In the genomic region with DNA sequence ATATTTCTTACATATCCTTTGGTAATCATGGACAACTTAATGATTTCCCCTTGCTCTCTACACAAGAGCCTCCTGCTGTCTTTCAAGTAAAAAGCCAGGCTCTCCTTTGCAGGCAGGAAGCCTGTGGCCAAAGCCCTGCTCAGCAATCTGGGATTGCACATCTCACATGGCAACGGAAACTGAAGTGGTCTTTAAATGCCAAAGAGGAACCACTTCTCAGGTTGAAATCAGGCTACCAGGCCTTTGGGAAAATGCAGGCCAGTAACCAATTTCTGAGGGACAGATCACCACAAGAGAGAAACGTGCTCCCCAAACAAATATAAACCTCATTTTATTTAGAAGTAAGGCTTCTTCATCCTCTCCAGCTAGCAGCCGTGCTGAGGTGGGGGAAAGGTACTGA, we compare ENCODE assay signal across 18 cellular contexts.
A peak's percentile ranks its signal among the peaks of the same experiment; 100 is the strongest.
DNase-seq lines count a peak whose midpoint lies in the region; TF ChIP-seq lines count a peak whose summit lies in the region.
"Had no signal": no experiment of that assay in that cellular context is flagged by ENCODE, and none has a peak within 500 bp of the region (broad histone marks: within the 10 kb centered on the region; RNA-seq: fewer than 3 reads in every experiment).

No MANE protein-coding gene starts in this region.

- no peak for DNase-seq in CD14-positive monocyte (ENCODE audit: low spot score)
- peak in 1 of 2 experiments; percentile 94 for DNase-seq in HL-60 (ENCODE audit: low read depth in 1 of 2, low spot score in 1 of 2)
- peak; percentile 17 for DNase-seq in SIG-M5 (lab: John Stamatoyannopoulos, UW)
- DNase-seq in esophagus muscularis mucosa (ENCODE audit: extremely low spot score): peak; percentile 90
- DNase-seq in posterior cingulate gyrus: no peak
- no peak for DNase-seq in uterus
- DNase-seq in H9: no peak
- DNase-seq: activated naive CD4-positive, alpha-beta T cell; foreskin keratinocyte; left cardiac atrium; midbrain; NCI-H1436 treated with DMSO at 0.1 percent for 48 hours; NCI-H446; occipital lobe; PC-9; sigmoid colon had no signal

- H3K4me1 ChIP-seq in esophagus muscularis mucosa: no peaks in the 10 kb centered on the region
- no peaks in the 10 kb centered on the region for H3K4me1 ChIP-seq in uterus
- no peaks in the 10 kb centered on the region for H3K4me1 ChIP-seq in H9 (ENCODE audit: insufficient read depth, low read length)
- H3K4me1 ChIP-seq: foreskin keratinocyte, sigmoid colon had no signal

- H3K18ac ChIP-seq in H9 (ENCODE audit: insufficient read length, low read depth, low read length): no peak overlapping the region

- no peak overlapping the region for H2BK120ac ChIP-seq in H9 (ENCODE audit: low read depth, low read length, poor library complexity, severe bottlenecking)

- H3K27ac Mint-ChIP-seq in CD14-positive monocyte (peak overlapping the region; percentile 77 to 96 (median 83)), H9 (no peak overlapping the region)
- H3K27ac Mint-ChIP-seq: B cell, IgD-negative memory B cell had no signal

- H3K9me3 ChIP-seq in esophagus muscularis mucosa (peaks cover 0 to 16% (median 0%) of the 10 kb centered on the region in 4 donors), uterus (no peaks in the 10 kb centered on the region), H9 (ENCODE audit: control insufficient read depth, low read depth, low read length) (no peaks in the 10 kb centered on the region)
- H3K9me3 ChIP-seq: sigmoid colon had no signal

- H3K56ac ChIP-seq in H9 (ENCODE audit: insufficient read length, low read depth, low read length): no peak overlapping the region

- peak overlapping the region in 1 of 2 donors; percentile 39 for H3K4me3 Mint-ChIP-seq in CD14-positive monocyte
- H3K4me3 Mint-ChIP-seq in H9: no peak overlapping the region
- H3K4me3 Mint-ChIP-seq: B cell, IgD-negative memory B cell had no signal

- no peak overlapping the region for H2BK15ac ChIP-seq in H9 (ENCODE audit: low read depth, low read length)

- no peak overlapping the region for H4K8ac ChIP-seq in H9 (replicated peaks; ENCODE audit: insufficient read length, low read depth, low read length)

- H2BK20ac ChIP-seq in H9 (ENCODE audit: low read depth, low read length, poor library complexity, severe bottlenecking): no peak overlapping the region

- H3K27me3 ChIP-seq in HL-60 (ENCODE audit: insufficient read depth, poor library complexity, severe bottlenecking) (no peaks in the 10 kb centered on the region), esophagus muscularis mucosa (no peaks in the 10 kb centered on the region), uterus (no peaks in the 10 kb centered on the region), H9 (ENCODE audit: insufficient read depth, low read length) (no peaks in the 10 kb centered on the region)
- H3K27me3 ChIP-seq: foreskin keratinocyte, sigmoid colon had no signal

- no peaks in the 10 kb centered on the region for H3K23me2 ChIP-seq in H9 (ENCODE audit: insufficient read length, low read depth, low read length, poor library complexity, severe bottlenecking)

- H3K79me2 ChIP-seq in H9 (ENCODE audit: insufficient read depth, low read length): no peaks in the 10 kb centered on the region

- 52% methylated on average over 3 of the region's 3 CpGs for WGBS in esophagus muscularis mucosa
- WGBS in H9 (ENCODE audit: extremely low coverage, insufficient read length, low lambda C conversion rate): no CpG with 5 or more reads among the region's 3 CpGs

- no peak overlapping the region for H3K14ac ChIP-seq in H9 (ENCODE audit: insufficient read depth, low read length)

- H3K27ac ChIP-seq in HL-60 (replicated peaks) (peak overlapping the region; percentile 63), esophagus muscularis mucosa (replicated peaks in 1 of 4) (no peak overlapping the region), uterus (no peak overlapping the region), H9 (ENCODE audit: insufficient read length, low read depth, low read length) (no peak overlapping the region)
- H3K27ac ChIP-seq: foreskin keratinocyte, PC-9, sigmoid colon had no signal

- H3K36me3 Mint-ChIP-seq in CD14-positive monocyte (no peaks in the 10 kb centered on the region), H9 (ENCODE audit: insufficient read depth in 1 of 3, low read depth in 3 of 3) (peaks cover 0 to 1% (median 0%) of the 10 kb centered on the region in 3 experiments; a peak in 2 of 7 replicates)

- peaks cover 0 to 5% (median 3%) of the 10 kb centered on the region in 7 donors for H3K9me3 Mint-ChIP-seq in CD14-positive monocyte
- H3K9me3 Mint-ChIP-seq in H9: peaks cover 6 to 10% of the 10 kb centered on the region in 2 experiments

- no peak overlapping the region for H3T11ph ChIP-seq in H9 (ENCODE audit: low read length)

- TF ChIP-seq EP300 in esophagus muscularis mucosa (IDR thresholded peaks at IDR 0.05): no peak

- no peak overlapping the region for H2AFZ ChIP-seq in H9 (ENCODE audit: low read length)
- H2AFZ ChIP-seq: PC-9 had no signal

- no peaks in the 10 kb centered on the region for H4K20me1 ChIP-seq in H9 (ENCODE audit: control insufficient read depth, insufficient read depth, insufficient read length)

- no peaks in the 10 kb centered on the region for H3K79me1 ChIP-seq in H9 (ENCODE audit: insufficient read depth, low read depth, low read length, poor library complexity, severe bottlenecking)

- H2BK5ac ChIP-seq in H9 (ENCODE audit: insufficient read length, low read length): no peak overlapping the region

- intact Hi-C loops in CD14-positive monocyte (cut with micrococcal nuclease) (loop anchor here (5.0 to 10.0 kb wide), 2 partner anchors 47 to 139 kb away; no protein-coding TSS in a partner anchor), esophagus muscularis mucosa (cut with DNase I) (no loop called here), posterior cingulate gyrus (cut with DNase I) (no loop called here), uterus (cut with DNase I; ENCODE audit: low total_unique reads) (no loop called here)

- TF ChIP-seq POLR2A in esophagus muscularis mucosa (IDR thresholded peaks at IDR 0.05; ENCODE audit: low read depth) (no peak), uterus (IDR thresholded peaks at IDR 0.05) (no peak)

- TF ChIP-seq CTCF in CD14-positive monocyte (IDR thresholded peaks at IDR 0.05): no peak
- no peak for TF ChIP-seq CTCF in HL-60 (IDR thresholded peaks at IDR 0.05; ENCODE audit: insufficient read depth, low read length)
- TF ChIP-seq CTCF in esophagus muscularis mucosa (IDR thresholded peaks at IDR 0.05): no peak
- TF ChIP-seq CTCF in uterus (IDR thresholded peaks at IDR 0.05): no peak
- no peak for TF ChIP-seq CTCF in H9 (conservative IDR thresholded peaks at IDR 0.05)

- no peak overlapping the region for H3K9ac ChIP-seq in H9 (ENCODE audit: extremely low read depth, insufficient read length, low read length)

- no peak overlapping the region for H2BK12ac ChIP-seq in H9 (ENCODE audit: insufficient read length, low read depth, low read length)

- H3K4me1 Mint-ChIP-seq in CD14-positive monocyte (peaks cover 85% of the 10 kb centered on the region), H9 (no peaks in the 10 kb centered on the region)

- no peak overlapping the region for H3K4ac ChIP-seq in H9 (ENCODE audit: low read depth, low read length)

- no peak overlapping the region for H4K5ac ChIP-seq in H9 (ENCODE audit: insufficient read length, low read depth, low read length)

- no peak overlapping the region for H3K23ac ChIP-seq in H9 (ENCODE audit: insufficient read length, low read depth, low read length)

- H2AK5ac ChIP-seq in H9 (ENCODE audit: insufficient read length, low read length): no peak overlapping the region

- no peak overlapping the region for H4K91ac ChIP-seq in H9 (ENCODE audit: insufficient read length, low read depth, low read length)

- H3K36me3 ChIP-seq in esophagus muscularis mucosa (no peaks in the 10 kb centered on the region), uterus (no peaks in the 10 kb centered on the region)
- H3K36me3 ChIP-seq: sigmoid colon had no signal

- H3K4me3 ChIP-seq in HL-60 (replicated peaks; ENCODE audit: insufficient read depth, low read length): no peak overlapping the region
- H3K4me3 ChIP-seq in esophagus muscularis mucosa: no peak overlapping the region
- no peak overlapping the region for H3K4me3 ChIP-seq in uterus
- H3K4me3 ChIP-seq: PC-9, sigmoid colon had no signal

- no peak overlapping the region for H3K4me2 ChIP-seq in H9 (ENCODE audit: insufficient read depth, insufficient read length, low read length)
- H3K4me2 ChIP-seq: PC-9 had no signal

- H3K27me3 Mint-ChIP-seq in CD14-positive monocyte (ENCODE audit: low read depth in 3 of 3): peaks cover 0 to 4% (median 2%) of the 10 kb centered on the region in 3 donors
- H3K27me3 Mint-ChIP-seq in H9 (ENCODE audit: low read depth): peaks cover 5% of the 10 kb centered on the region; the same call in 1 of the 2 replicates
- H3K27me3 Mint-ChIP-seq: B cell, IgD-negative memory B cell had no signal

Comparison
In these comparisons a context has a peak if more than half of its experiments do, and no peak if none do; other contexts are left out.
1. DNase-seq: peak in SIG-M5 (single experiment) and esophagus muscularis mucosa (single experiment); none in CD14-positive monocyte (single experiment), posterior cingulate gyrus (0 of 10), uterus (0 of 2) and H9 (single experiment).
2. H3K27ac Mint-ChIP-seq: peak in CD14-positive monocyte (7 of 7); none in H9 (0 of 3).
3. intact Hi-C loops: an anchor here in CD14-positive monocyte (5.0 to 10.0 kb wide); none called in esophagus muscularis mucosa, posterior cingulate gyrus and uterus.